ENCODE assay signal across 2 cellular contexts in genomic region chr4:99485212-99485611, GRCh38.
TF ChIP-seq lines count a peak whose summit lies in the region.

No MANE protein-coding gene starts in this region.

TF ChIP-seq in HepG2, 621 proteins besides CTCF, POLR2A, EP300 and RAD21:
- no peak for TF ChIP-seq ZMYM2 (CRISPR knock-in tag; IDR thresholded peaks at IDR 0.05)
- peak; percentile 67 to 80 for TF ChIP-seq MAFK (conservative IDR thresholded peaks at IDR 0.05 in 1 of 2, IDR thresholded peaks at IDR 0.05 in 1 of 2; ENCODE audit: low read length in 2 of 2)
- TF ChIP-seq ZNF790 (CRISPR knock-in tag; IDR thresholded peaks at IDR 0.05; ENCODE audit: borderline replicate concordance) = no peak
- no peak for TF ChIP-seq NR2F1 (CRISPR knock-in tag; IDR thresholded peaks at IDR 0.05)
- no peak for TF ChIP-seq HCFC1 (IDR thresholded peaks at IDR 0.05; ENCODE audit: low read depth, low read length)
- no peak for TF ChIP-seq ZBTB7B (CRISPR knock-in tag; IDR thresholded peaks at IDR 0.05)
- no peak for TF ChIP-seq ZSCAN9 (CRISPR knock-in tag; IDR thresholded peaks at IDR 0.05; ENCODE audit: borderline replicate concordance)
- TF ChIP-seq MAFF (IDR thresholded peaks at IDR 0.05; ENCODE audit: low read depth, low read length) = peak; percentile 59

TF ChIP-seq in K562, 482 proteins besides CTCF, POLR2A, EP300 and RAD21:
- TF ChIP-seq ZNF316 (IDR thresholded peaks at IDR 0.05) = 0 out of 2 replicates have a peak, but pooled peaks have one; percentile 9
- no peak for TF ChIP-seq MAFG (tag; conservative IDR thresholded peaks at IDR 0.05)
TF ChIP-seq in K562: peak in this region for 1.
